11 cellular contexts compared by ENCODE assay signal in genomic region chr17:74631468-74632195, GRCh38. TPM values are rescaled to one million over a fixed set of nuclear protein-coding genes. Genes with fewer than 3 reads are reported as not detected.
DNase-seq lines count a peak whose midpoint lies in the region; ATAC-seq and TF ChIP-seq lines count a peak whose summit lies in the region.
"Had no signal": no experiment of that assay in that cellular context is flagged by ENCODE, and none has a peak within 500 bp of the region (broad histone marks: within the 10 kb centered on the region; RNA-seq: fewer than 3 reads in every experiment).

No MANE protein-coding gene starts in this region.

- H3K4me3 Mint-ChIP-seq in H9 (peak overlapping the region in 1 of 2 experiments; percentile 28; a peak in 1 of 5 replicates), memory B cell (peak overlapping the region; percentile 38)

- no peak overlapping the region for H2AK5ac ChIP-seq in H9 (ENCODE audit: insufficient read length, low read length)

- peaks cover 7% of the 10 kb centered on the region; the same call in 1 of the 2 replicates for H3K4me1 ChIP-seq in H9 (ENCODE audit: insufficient read depth, low read length)
- no peaks in the 10 kb centered on the region for H3K4me1 ChIP-seq in gastroesophageal sphincter

- H4K91ac ChIP-seq in H9 (ENCODE audit: insufficient read length, low read depth, low read length) = no peak overlapping the region

- TF ChIP-seq CTCF in AG09309 (IDR thresholded peaks at IDR 0.05; ENCODE audit: control insufficient read depth, insufficient read depth, low read depth, low read length, missing control alignments) = no peak
- TF ChIP-seq CTCF in H9 (conservative IDR thresholded peaks at IDR 0.05) = no peak
- no peak for TF ChIP-seq CTCF in gastroesophageal sphincter (IDR thresholded peaks at IDR 0.05)

- no peak overlapping the region for H3K4me3 ChIP-seq in AG09309 (ENCODE audit: control insufficient read depth, low read depth, low read length)
- H3K4me3 ChIP-seq in gastroesophageal sphincter = no peak overlapping the region

- H3K36me3 ChIP-seq in gastroesophageal sphincter = no peaks in the 10 kb centered on the region
- H3K36me3 ChIP-seq: WERI-Rb-1 had no signal

- peak overlapping the region; percentile 1 for H2AFZ ChIP-seq in H9 (ENCODE audit: low read length)

- ATAC-seq in memory B cell (ENCODE audit: low read depth) (peak; percentile 97), GM19023 (IDR thresholded peaks at IDR 0.05; ENCODE audit: unreplicated experiment) (no peak), gastroesophageal sphincter (no peak), GM18517 (IDR thresholded peaks at IDR 0.05; ENCODE audit: unreplicated experiment) (no peak)

- H3K14ac ChIP-seq in H9 (ENCODE audit: insufficient read depth, low read length) = no peak overlapping the region

- no peak overlapping the region for H4K8ac ChIP-seq in H9 (replicated peaks; ENCODE audit: insufficient read length, low read depth, low read length)

- no peak for TF ChIP-seq POLR2A in gastroesophageal sphincter (IDR thresholded peaks at IDR 0.05)

- H3K27ac ChIP-seq in H9 (ENCODE audit: insufficient read length, low read depth, low read length) = no peak overlapping the region
- H3K27ac ChIP-seq in gastroesophageal sphincter = no peak overlapping the region
- H3K27ac ChIP-seq: WERI-Rb-1 had no signal

- H3K79me1 ChIP-seq in H9 (ENCODE audit: insufficient read depth, low read depth, low read length, poor library complexity, severe bottlenecking) = no peaks in the 10 kb centered on the region

- H3K9ac ChIP-seq in H9 (ENCODE audit: extremely low read depth, insufficient read length, low read length) = no peak overlapping the region

- H2BK20ac ChIP-seq in H9 (ENCODE audit: low read depth, low read length, poor library complexity, severe bottlenecking) = no peak overlapping the region

- H3K18ac ChIP-seq in H9 (ENCODE audit: insufficient read length, low read depth, low read length) = no peak overlapping the region

- peak overlapping the region; percentile 87 to 94 (median 91); a peak in 6 of 7 replicates for H3K27ac Mint-ChIP-seq in H9
- no peak overlapping the region for H3K27ac Mint-ChIP-seq in memory B cell

- DNase-seq in AG09309 (ENCODE audit: low read depth) = peak; percentile 18
- no peak for DNase-seq in H9
- peak; percentile 11 for DNase-seq in SW480 (ENCODE audit: low spot score)
- DNase-seq in memory B cell (ENCODE audit: low spot score in 2 of 2) = peak in 1 of 2 donors; percentile 30
- no peak for DNase-seq in HT-29 (ENCODE audit: low spot score)
- DNase-seq: NCI-H2171 treated with DMSO at 0.1 percent for 48 hours, WERI-Rb-1 had no signal

- no peak overlapping the region for H2BK5ac ChIP-seq in H9 (ENCODE audit: insufficient read length, low read length)

- H3K23me2 ChIP-seq in H9 (ENCODE audit: insufficient read length, low read depth, low read length, poor library complexity, severe bottlenecking) = no peaks in the 10 kb centered on the region

- no peak overlapping the region for H3T11ph ChIP-seq in H9 (ENCODE audit: low read length)

- H2BK15ac ChIP-seq in H9 (ENCODE audit: low read depth, low read length) = no peak overlapping the region

- no peak overlapping the region for H3K4me2 ChIP-seq in H9 (ENCODE audit: insufficient read depth, insufficient read length, low read length)

- H3K27me3 Mint-ChIP-seq in H9 (ENCODE audit: low read depth) (peaks cover 21% of the 10 kb centered on the region), memory B cell (peaks cover 2% of the 10 kb centered on the region)

- H3K4me1 Mint-ChIP-seq in H9 (peaks cover 37 to 52% of the 10 kb centered on the region in 2 experiments), memory B cell (peaks cover 15% of the 10 kb centered on the region)

- H3K27me3 ChIP-seq in H9 (ENCODE audit: insufficient read depth, low read length) (no peaks in the 10 kb centered on the region; the same call in 1 of the 2 replicates), gastroesophageal sphincter (peaks cover 60% of the 10 kb centered on the region)

- no peak overlapping the region for H3K23ac ChIP-seq in H9 (ENCODE audit: insufficient read length, low read depth, low read length)

- no peaks in the 10 kb centered on the region for H3K79me2 ChIP-seq in H9 (ENCODE audit: insufficient read depth, low read length)

- no peak overlapping the region for H4K5ac ChIP-seq in H9 (ENCODE audit: insufficient read length, low read depth, low read length)

- H3K9me3 Mint-ChIP-seq in H9 = peaks cover 2 to 3% of the 10 kb centered on the region in 2 experiments; a peak in 2 of 5 replicates
- peaks cover 2% of the 10 kb centered on the region for H3K9me3 Mint-ChIP-seq in memory B cell

- no peaks in the 10 kb centered on the region; a peak in 1 of 7 replicates for H3K36me3 Mint-ChIP-seq in H9 (ENCODE audit: insufficient read depth in 1 of 3, low read depth in 3 of 3)
- H3K36me3 Mint-ChIP-seq in memory B cell = peaks cover 3% of the 10 kb centered on the region

- no peak overlapping the region for H3K4ac ChIP-seq in H9 (ENCODE audit: low read depth, low read length)

- no peak overlapping the region for H3K56ac ChIP-seq in H9 (ENCODE audit: insufficient read length, low read depth, low read length)

- H2BK12ac ChIP-seq in H9 (ENCODE audit: insufficient read length, low read depth, low read length) = no peak overlapping the region

- no CpG with 5 or more reads among the region's 7 CpGs for WGBS in H9 (ENCODE audit: extremely low coverage, insufficient read length, low lambda C conversion rate)
- 23 to 33% methylated on average over 5 to 6 of the region's 7 CpGs for WGBS in gastroesophageal sphincter (ENCODE audit: low coverage in 1 of 2), 2 donors

- no peaks in the 10 kb centered on the region for H4K20me1 ChIP-seq in H9 (ENCODE audit: control insufficient read depth, insufficient read depth, insufficient read length)

- H3K9me3 ChIP-seq in H9 (ENCODE audit: control insufficient read depth, low read depth, low read length) (no peaks in the 10 kb centered on the region), gastroesophageal sphincter (peaks cover 0 to 9% (median 0%) of the 10 kb centered on the region in 3 donors)

- H2BK120ac ChIP-seq in H9 (ENCODE audit: low read depth, low read length, poor library complexity, severe bottlenecking) = no peak overlapping the region

- no peak for TF ChIP-seq EP300 in gastroesophageal sphincter (IDR thresholded peaks at IDR 0.05)

RNA-seq across cellular contexts. Expression of gene CD300E, which starts 8.1 kb away (rescaled TPM):
- total RNA-seq in H9 (2021) (not detected in 2 replicates), gastroesophageal sphincter (1 to 10 TPM in 1 of 4 donors, under 1 TPM in 3; 0.16 to 3.9 (median 0.41) TPM)
- not detected in 2 replicates for total RNA-seq in HT-29 (2014; rRNA removed; shearing (Covaris generic))
- total RNA-seq: glomerular endothelial cell had no signal

RNA-seq across cellular contexts. Expression of gene CD300LD, which starts 39.5 kb away (rescaled TPM):
- total RNA-seq in H9 (2021) (not detected in 2 replicates), gastroesophageal sphincter (not detected)
- not detected in 2 replicates for total RNA-seq in HT-29 (2014; rRNA removed; shearing (Covaris generic))
- total RNA-seq: glomerular endothelial cell had no signal

Comparison
In these comparisons a context has a peak if more than half of its experiments do, and no peak if none do; other contexts are left out.
1. DNase-seq: peak in AG09309 (single experiment) and SW480 (single experiment); none in H9 (single experiment) and HT-29 (single experiment).